In the genomic region with DNA sequence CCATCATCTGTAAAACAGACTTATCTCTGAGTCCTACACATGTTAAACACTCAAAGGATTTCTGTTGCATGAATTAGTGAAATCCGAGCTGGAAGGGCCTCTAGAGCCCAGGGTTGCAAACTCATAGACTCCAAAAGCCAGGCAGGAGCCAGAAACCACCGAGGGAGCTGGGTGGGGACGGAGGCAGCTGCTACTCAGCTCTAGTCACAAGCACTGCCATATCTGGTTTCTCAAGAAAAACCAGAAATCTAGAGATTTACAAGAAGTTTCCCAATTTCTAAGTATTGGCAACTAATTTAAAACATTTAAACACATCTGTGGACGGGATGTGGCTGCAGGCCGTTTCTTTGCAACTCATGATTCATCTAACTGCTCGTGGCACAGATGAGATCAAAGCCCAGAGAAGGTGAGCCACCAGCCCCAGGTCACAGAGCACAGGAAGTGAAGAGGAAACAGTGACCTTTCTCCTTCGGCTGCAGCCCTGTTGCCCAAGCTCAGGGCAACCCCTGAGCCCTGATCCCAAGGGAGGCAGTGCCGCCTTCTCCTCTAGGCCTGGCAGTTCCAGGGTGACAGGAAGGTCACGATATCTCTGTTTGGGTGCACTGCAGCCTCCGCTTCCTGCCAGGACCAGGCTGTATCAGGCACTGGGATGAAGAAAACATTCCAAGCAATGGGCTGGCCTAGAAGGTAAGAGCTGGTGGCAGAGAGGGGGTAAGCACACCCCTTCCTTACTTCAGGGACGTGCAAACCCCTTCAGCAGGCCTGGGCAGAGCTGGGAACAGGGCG, we compare ENCODE assay signal across 8 cellular contexts. TPM values are rescaled to one million over a fixed set of nuclear protein-coding genes. Genes with fewer than 3 reads are reported as not detected.
DNase-seq lines count a peak whose midpoint lies in the region; ATAC-seq and TF ChIP-seq lines count a peak whose summit lies in the region.

No MANE protein-coding gene starts in this region.

- no peak overlapping the region for H4K8ac ChIP-seq in trophoblast cell (ENCODE audit: low read depth, low read length)

- peak overlapping the region; percentile 19 for H3K27ac ChIP-seq in trophoblast cell (ENCODE audit: low read depth, low read length)

- H3K9ac ChIP-seq in trophoblast cell (ENCODE audit: low read length), result no peak overlapping the region

- H2AK5ac ChIP-seq in trophoblast cell (ENCODE audit: low read length), result no peak overlapping the region

- H3K4me1 ChIP-seq in trophoblast cell (ENCODE audit: control insufficient read depth in 1 of 2, insufficient read depth in 2 of 2, low read length in 2 of 2), result peaks cover 11 to 15% of the 10 kb centered on the region in 2 experiments

- no peaks in the 10 kb centered on the region for H3K79me2 ChIP-seq in trophoblast cell (ENCODE audit: control insufficient read depth, insufficient read depth, low read length, poor library complexity)

- H3K4me3 Mint-ChIP-seq in T-helper 17 cell, result peak overlapping the region; percentile 78
- H3K4me3 Mint-ChIP-seq in chondrocyte (ENCODE audit: unreplicated experiment), result no peak overlapping the region

- H3K4me1 Mint-ChIP-seq in T-helper 17 cell (peaks cover 35% of the 10 kb centered on the region), chondrocyte (ENCODE audit: low read depth) (peaks cover 67% of the 10 kb centered on the region)

- H3K4me2 ChIP-seq in trophoblast cell (ENCODE audit: low read length), result no peak overlapping the region

- no peak overlapping the region for H3K18ac ChIP-seq in trophoblast cell (ENCODE audit: low read length)

- peak overlapping the region; percentile 49 for H2BK120ac ChIP-seq in trophoblast cell (ENCODE audit: insufficient read depth, low read length, poor library complexity)

- H2BK5ac ChIP-seq in trophoblast cell (ENCODE audit: low read depth, low read length, poor library complexity), result peak overlapping the region; percentile 16

- H3K27me3 Mint-ChIP-seq in T-helper 17 cell (no peaks in the 10 kb centered on the region), chondrocyte (ENCODE audit: low read depth) (no peaks in the 10 kb centered on the region)

- no peaks in the 10 kb centered on the region for H3K36me3 ChIP-seq in trophoblast cell (ENCODE audit: control insufficient read depth in 1 of 2, insufficient read depth in 2 of 2, low read length in 2 of 2)

- peak; percentile 75 for DNase-seq in GF-D8 (lab: John Stamatoyannopoulos, UW)
- DNase-seq in T-helper 17 cell, result no peak
- DNase-seq in chondrocyte (ENCODE audit: low spot score), result no peak
- DNase-seq in trophoblast cell, result peak; percentile 92 to 98
- no peak for DNase-seq in RKO (ENCODE audit: low spot score)
- DNase-seq in globus pallidus (ENCODE audit: low spot score), result no peak
- DNase-seq in D341Med (ENCODE audit: low spot score), result no peak
- no peak for DNase-seq in iPS-NIHi7 (ENCODE audit: extremely low spot score)

- H3K9me3 ChIP-seq in T-helper 17 cell (ENCODE audit: control insufficient read depth, low read length, poor library complexity, severe bottlenecking) (no peaks in the 10 kb centered on the region), trophoblast cell (ENCODE audit: insufficient read depth, low read depth, low read length) (no peaks in the 10 kb centered on the region)

- peak; percentile 36 for ATAC-seq in T-helper 17 cell

- peaks cover 10% of the 10 kb centered on the region for H3K79me1 ChIP-seq in trophoblast cell (ENCODE audit: low read length)

- H3K27ac Mint-ChIP-seq in T-helper 17 cell (peak overlapping the region; percentile 84), chondrocyte (ENCODE audit: unreplicated experiment) (peak overlapping the region; percentile 69)

- no peak overlapping the region for H4K12ac ChIP-seq in trophoblast cell (ENCODE audit: low read depth, low read length)

- no peak overlapping the region for H3K4ac ChIP-seq in trophoblast cell (ENCODE audit: low read depth, low read length)

- no peak overlapping the region for H3K23ac ChIP-seq in trophoblast cell (ENCODE audit: low read length)

- H4K91ac ChIP-seq in trophoblast cell (ENCODE audit: low read depth, low read length), result peak overlapping the region; percentile 57

- no peak overlapping the region for H3K4me3 ChIP-seq in trophoblast cell (ENCODE audit: low read depth, low read length)

- H2BK12ac ChIP-seq in trophoblast cell (ENCODE audit: low read length), result no peak overlapping the region

- no peak for TF ChIP-seq CTCF in chondrocyte (IDR thresholded peaks at IDR 0.05)

- H3K36me3 Mint-ChIP-seq in T-helper 17 cell (ENCODE audit: low read depth) (peaks cover 3% of the 10 kb centered on the region), chondrocyte (ENCODE audit: low read depth) (no peaks in the 10 kb centered on the region)

- no peaks in the 10 kb centered on the region for H3K9me3 Mint-ChIP-seq in chondrocyte (ENCODE audit: low read depth)

- no peak overlapping the region for H3K14ac ChIP-seq in trophoblast cell (ENCODE audit: low read length)

- no CpG with 5 or more reads among the region's 12 CpGs for WGBS in trophoblast cell (ENCODE audit: extremely low coverage, insufficient coverage, insufficient read length)

- no peaks in the 10 kb centered on the region for H3K27me3 ChIP-seq in trophoblast cell (ENCODE audit: insufficient read depth, low read length)

- no peak overlapping the region for H2AFZ ChIP-seq in trophoblast cell (ENCODE audit: insufficient read depth, low read length, poor library complexity)

RNA-seq across cellular contexts. Expression of gene PTGIS, which starts 26.4 kb away (rescaled TPM):
- not detected for total RNA-seq in T-helper 17 cell
- 88.7 to 165 TPM (median 91.5 TPM) in 3 replicates for total RNA-seq in chondrocyte
- 11.2 and 11.8 TPM in 2 replicates for polyA plus RNA-seq in trophoblast cell (2013)

Comparison
In these comparisons a context has a peak if more than half of its experiments do, and no peak if none do; other contexts are left out.
1. DNase-seq: peak in GF-D8 (single experiment) and trophoblast cell (2 of 2); none in T-helper 17 cell (0 of 3), chondrocyte (single experiment), RKO (single experiment), globus pallidus (single experiment), D341Med (single experiment) and iPS-NIHi7 (single experiment).
2. RNA of gene PTGIS, which starts 26.4 kb away (total RNA-seq): 88.7 to 165 TPM in chondrocyte; not detected in T-helper 17 cell; every median in the first group is over 10 times any median in the second.